In genomic region chr2:42974697-42975357, GRCh38 we compare ENCODE assay signal across 8 cellular contexts.
DNase-seq lines count a peak whose midpoint lies in the region; ATAC-seq and TF ChIP-seq lines count a peak whose summit lies in the region.

No MANE protein-coding gene starts in this region.

- peak overlapping the region; percentile 9 to 69 (median 58) for H3K4me3 Mint-ChIP-seq in nephron

- peak overlapping the region; percentile 37 for H3K4me3 ChIP-seq in fibroblast of pulmonary artery (replicated peaks; ENCODE audit: low read depth, low read length)

- H3K9me3 Mint-ChIP-seq in nephron, result no peaks in the 10 kb centered on the region

- peaks cover 7% of the 10 kb centered on the region for H3K27me3 Mint-ChIP-seq in nephron (ENCODE audit: low read depth)

- TF ChIP-seq CTCF in fibroblast of pulmonary artery (IDR thresholded peaks at IDR 0.05; ENCODE audit: low read length, missing control alignments), result peak; percentile 84
- peak; percentile 92 to 97 (median 93) for TF ChIP-seq CTCF in nephron (IDR thresholded peaks at IDR 0.05; ENCODE audit: unreplicated experiment in 3 of 3)

- ATAC-seq in HG03039 (IDR thresholded peaks at IDR 0.05; ENCODE audit: unreplicated experiment), result no peak

- DNase-seq in NCI-H510A (lab: John Stamatoyannopoulos, UW) (peak; percentile 10), NCI-H510A treated with DMSO at 0.1 percent for 48 hours (lab: John Stamatoyannopoulos, UW) (no peak), NOMO-1 treated with DMSO at 0.1 percent for 48 hours (lab: John Stamatoyannopoulos, UW; ENCODE audit: unreplicated experiment) (peak; percentile 53), activated T-helper 1 cell treated with Interleukin-2 at 50 U/mL for 16 hours (ENCODE audit: low read depth) (peak; percentile 40), fibroblast of pulmonary artery (ENCODE audit: low read depth) (peak; percentile 72)
- DNase-seq in stimulated activated naive CD4-positive, alpha-beta T cell treated with Interleukin-2 at 50 U/mL for 16 hours (lab: John Stamatoyannopoulos, UW), result peak; percentile 11

- H3K36me3 Mint-ChIP-seq in nephron (ENCODE audit: low read depth), result no peaks in the 10 kb centered on the region

- H3K27ac Mint-ChIP-seq in nephron, result peak overlapping the region; percentile 74 to 92 (median 91)

- peaks cover 46% of the 10 kb centered on the region for H3K4me1 Mint-ChIP-seq in nephron
